12 cellular contexts compared by ENCODE assay signal in the genomic region with DNA sequence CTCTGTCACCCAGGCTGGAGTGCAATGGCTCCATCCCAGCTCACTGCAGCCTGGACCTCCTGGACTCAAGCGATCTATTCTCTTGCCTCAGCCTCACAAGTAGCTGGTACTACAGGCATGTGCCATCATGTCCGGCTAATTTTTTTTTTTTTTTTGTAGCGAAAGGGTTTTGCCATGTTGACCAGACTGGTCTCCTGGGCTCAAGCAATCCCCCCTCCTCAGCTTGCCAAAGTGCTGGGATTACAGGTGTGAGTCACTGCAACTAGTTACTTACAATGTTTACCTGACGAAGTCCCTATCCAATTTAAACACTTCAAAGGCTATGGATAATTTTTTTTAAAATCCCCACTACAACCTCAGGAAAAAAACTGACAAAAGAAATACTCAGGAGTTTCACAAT. TPM values are rescaled to one million over a fixed set of nuclear protein-coding genes. Genes with fewer than 3 reads are reported as not detected.
DNase-seq lines count a peak whose midpoint lies in the region; ATAC-seq and TF ChIP-seq lines count a peak whose summit lies in the region.
"Had no signal": no experiment of that assay in that cellular context is flagged by ENCODE, and none has a peak within 500 bp of the region (broad histone marks: within the 10 kb centered on the region; RNA-seq: fewer than 3 reads in every experiment).

No MANE protein-coding gene starts in this region.

- peaks cover 30 to 42% (median 32%) of the 10 kb centered on the region in 4 donors for H3K4me1 Mint-ChIP-seq in CD4-positive, CD25-positive, alpha-beta regulatory T cell
- peaks cover 54% of the 10 kb centered on the region for H3K4me1 Mint-ChIP-seq in activated T-helper 1 cell treated with anti-CD3 and anti-CD28 coated beads, Interleukin-12 subunit alpha, Interleukin-12 subunit beta, Interleukin-2, Interleukin-4 antibody, amounts not matched to agents 30 ng/mL and 10 ng/mL and 1 ng/mL, durations not matched to agents 14 hours and 24 hours and 36 hours (ENCODE audit: low read depth)

- TF ChIP-seq POLR2A in HCT116 (IDR thresholded peaks at IDR 0.05; ENCODE audit: borderline replicate concordance, extremely low read depth, insufficient read depth, insufficient read length), result no peak

- no peaks in the 10 kb centered on the region for H3K79me1 ChIP-seq in mesenchymal stem cell (replicated peaks; ENCODE audit: low read length, poor library complexity, severe bottlenecking)

- H4K91ac ChIP-seq in mesenchymal stem cell (ENCODE audit: low read length), result no peak overlapping the region

- DNase-seq in CD4-positive, CD25-positive, alpha-beta regulatory T cell, result no peak
- no peak for DNase-seq in HCT116 (ENCODE audit: low read depth, low spot score)
- no peak for DNase-seq in activated T-helper 1 cell treated with anti-CD3 and anti-CD28 coated beads, Interleukin-12 subunit alpha, Interleukin-12 subunit beta, Interleukin-2, Interleukin-4 antibody, amounts not matched to agents 30 ng/mL and 10 ng/mL and 1 ng/mL, durations not matched to agents 14 hours and 24 hours and 36 hours (ENCODE audit: low spot score)
- no peak for DNase-seq in mesenchymal stem cell
- no peak for DNase-seq in DMS153 treated with DMSO at 0.1 percent for 48 hours (lab: John Stamatoyannopoulos, UW; ENCODE audit: unreplicated experiment)
- DNase-seq in NCI-H146 (lab: John Stamatoyannopoulos, UW), result no peak
- DNase-seq in inferior parietal cortex (ENCODE audit: extremely low spot score), result no peak
- DNase-seq: head of caudate nucleus; NCI-H1417 treated with DMSO at 0.1 percent for 48 hours; stimulated activated CD4-positive, alpha-beta T cell treated with anti-CD3 and anti-CD28 coated beads, Interleukin-12 subunit alpha, Interleukin-12 subunit beta, amount 100 ng/mL, for 4 hours; stimulated activated naive CD4-positive, alpha-beta T cell treated with Interleukin-2 at 50 U/mL for 16 hours had no signal

- peak overlapping the region; percentile 20 to 98 (median 55) for H3K27ac Mint-ChIP-seq in CD4-positive, CD25-positive, alpha-beta regulatory T cell
- H3K27ac Mint-ChIP-seq in activated T-helper 1 cell treated with anti-CD3 and anti-CD28 coated beads, Interleukin-12 subunit alpha, Interleukin-12 subunit beta, Interleukin-2, Interleukin-4 antibody, amounts not matched to agents 30 ng/mL and 10 ng/mL and 1 ng/mL, durations not matched to agents 14 hours and 24 hours and 36 hours, result peak overlapping the region; percentile 98

- no peak overlapping the region for H3K14ac ChIP-seq in mesenchymal stem cell (ENCODE audit: low read length in 2 of 2)

- H3K27me3 Mint-ChIP-seq in CD4-positive, CD25-positive, alpha-beta regulatory T cell, result no peaks in the 10 kb centered on the region
- H3K27me3 Mint-ChIP-seq in activated T-helper 1 cell treated with anti-CD3 and anti-CD28 coated beads, Interleukin-12 subunit alpha, Interleukin-12 subunit beta, Interleukin-2, Interleukin-4 antibody, amounts not matched to agents 30 ng/mL and 10 ng/mL and 1 ng/mL, durations not matched to agents 14 hours and 24 hours and 36 hours (ENCODE audit: insufficient read depth), result no peaks in the 10 kb centered on the region

- peak overlapping the region; percentile 99 for H3K4me3 ChIP-seq in CD4-positive, CD25-positive, alpha-beta regulatory T cell (ENCODE audit: low read depth, low read length)
- peak overlapping the region; percentile 77 to 90 for H3K4me3 ChIP-seq in HCT116 (replicated peaks in 1 of 2; ENCODE audit: low read depth in 1 of 2, low read length in 2 of 2)
- H3K4me3 ChIP-seq in mesenchymal stem cell (ENCODE audit: insufficient read depth in 1 of 2, low read depth in 1 of 2, low read length in 2 of 2), result peak overlapping the region in 1 of 2 experiments; percentile 97

- TF ChIP-seq CTCF in HCT116 (IDR thresholded peaks at IDR 0.05 in 2 of 3, conservative IDR thresholded peaks at IDR 0.05 in 1 of 3; ENCODE audit: borderline replicate concordance in 1 of 3, insufficient read depth in 1 of 3, low read depth in 2 of 3, low read length in 2 of 3), result no peak

- no peak for TF ChIP-seq RAD21 in HCT116 (IDR thresholded peaks at IDR 0.05; ENCODE audit: low read depth)

- H3K27me3 ChIP-seq in CD4-positive, CD25-positive, alpha-beta regulatory T cell (ENCODE audit: control insufficient read depth, insufficient read depth, low read length), result no peaks in the 10 kb centered on the region
- H3K27me3 ChIP-seq in HCT116 (ENCODE audit: insufficient read depth, low read length) (no peaks in the 10 kb centered on the region), mesenchymal stem cell (ENCODE audit: control insufficient read depth in 1 of 2, insufficient read depth in 1 of 2, low read length in 2 of 2) (no peaks in the 10 kb centered on the region)

- H3K9me3 Mint-ChIP-seq in CD4-positive, CD25-positive, alpha-beta regulatory T cell, result peaks cover 0 to 3% (median 0%) of the 10 kb centered on the region in 7 donors
- H3K9me3 Mint-ChIP-seq in activated T-helper 1 cell treated with anti-CD3 and anti-CD28 coated beads, Interleukin-12 subunit alpha, Interleukin-12 subunit beta, Interleukin-2, Interleukin-4 antibody, amounts not matched to agents 30 ng/mL and 10 ng/mL and 1 ng/mL, durations not matched to agents 14 hours and 24 hours and 36 hours, result peaks cover 7% of the 10 kb centered on the region

- H3K79me2 ChIP-seq in HCT116 (ENCODE audit: insufficient read depth, low read length), result peaks cover 68% of the 10 kb centered on the region

- no peak overlapping the region for H3K23ac ChIP-seq in mesenchymal stem cell (ENCODE audit: low read length in 2 of 2)

- H3K4me1 ChIP-seq in CD4-positive, CD25-positive, alpha-beta regulatory T cell (ENCODE audit: control insufficient read depth, insufficient read depth, low read length, poor library complexity, severe bottlenecking), result peaks cover 22% of the 10 kb centered on the region
- H3K4me1 ChIP-seq in HCT116 (ENCODE audit: control insufficient read depth in 1 of 2, insufficient read depth in 2 of 2, low read length in 2 of 2) (peaks cover 19 to 32% of the 10 kb centered on the region in 2 experiments), mesenchymal stem cell (ENCODE audit: control insufficient read depth, insufficient read depth, low read depth, low read length) (peaks cover 2% of the 10 kb centered on the region)

- H2BK120ac ChIP-seq in mesenchymal stem cell (ENCODE audit: low read depth, low read length), result no peak overlapping the region

- peak overlapping the region; percentile 97 to 100 (median 98) for H3K4me3 Mint-ChIP-seq in CD4-positive, CD25-positive, alpha-beta regulatory T cell
- H3K4me3 Mint-ChIP-seq in activated T-helper 1 cell treated with anti-CD3 and anti-CD28 coated beads, Interleukin-12 subunit alpha, Interleukin-12 subunit beta, Interleukin-2, Interleukin-4 antibody, amounts not matched to agents 30 ng/mL and 10 ng/mL and 1 ng/mL, durations not matched to agents 14 hours and 24 hours and 36 hours, result peak overlapping the region; percentile 97

- H4K20me1 ChIP-seq in HCT116 (ENCODE audit: insufficient read depth), result no peaks in the 10 kb centered on the region

- POLR2A ChIA-PET in HCT116 (lab: Charles Lee), result no interaction called here

- H3K36me3 Mint-ChIP-seq in CD4-positive, CD25-positive, alpha-beta regulatory T cell, result peaks cover 8% of the 10 kb centered on the region
- peaks cover 28% of the 10 kb centered on the region for H3K36me3 Mint-ChIP-seq in activated T-helper 1 cell treated with anti-CD3 and anti-CD28 coated beads, Interleukin-12 subunit alpha, Interleukin-12 subunit beta, Interleukin-2, Interleukin-4 antibody, amounts not matched to agents 30 ng/mL and 10 ng/mL and 1 ng/mL, durations not matched to agents 14 hours and 24 hours and 36 hours (ENCODE audit: low read depth)

- intact Hi-C loops in HCT116 (cut with micrococcal nuclease), result loop anchor here (5.0 to 10.0 kb wide), 4 partner anchors 177 to 948 kb away; partner anchors contain the start of genes BBS10, CAPS2 and GLIPR1L1
- intact Hi-C loops in activated T-helper 1 cell treated with anti-CD3 and anti-CD28 coated beads, Interleukin-12 subunit alpha, Interleukin-12 subunit beta, Interleukin-2, Interleukin-4 antibody, amounts not matched to agents 30 ng/mL and 10 ng/mL and 1 ng/mL, durations not matched to agents 14 hours and 24 hours and 36 hours (cut with micrococcal nuclease), result loop anchor here (2.0 to 5.0 kb wide), 4 partner anchors 131 to 1049 kb away; partner anchors contain the start of gene OSBPL8

- H2BK5ac ChIP-seq in mesenchymal stem cell (ENCODE audit: low read depth, low read length, poor library complexity, severe bottlenecking), result no peak overlapping the region

- CTCF ChIA-PET in HCT116 (lab: Charles Lee), result no interaction called here

- RAD21 ChIA-PET in HCT116 (lab: Charles Lee; ENCODE audit: low non-redundant PET in 1 of 2, low total read pairs in 2 of 2, uncharacterized antibody in 2 of 2, unreplicated experiment in 2 of 2), result no interaction called here

- H3K9me2 ChIP-seq in HCT116 (ENCODE audit: insufficient read depth), result no peaks in the 10 kb centered on the region

- no peak overlapping the region for H3K18ac ChIP-seq in mesenchymal stem cell (ENCODE audit: low read depth in 1 of 2, low read length in 2 of 2)

- BruUV-seq in HCT116 (replicated peaks; lab: Mats Ljungman, UMichigan), result no TSS peak

- 68% methylated on average over 4 of the region's 4 CpGs for WGBS in mesenchymal stem cell

- peaks cover 21% of the 10 kb centered on the region for H3K36me3 ChIP-seq in CD4-positive, CD25-positive, alpha-beta regulatory T cell (ENCODE audit: control insufficient read depth, insufficient read depth, low read length)
- H3K36me3 ChIP-seq in HCT116 (ENCODE audit: control insufficient read depth in 1 of 2, insufficient read depth in 2 of 2, low read length in 2 of 2), result peaks cover 30 to 32% of the 10 kb centered on the region in 2 experiments
- peaks cover 0 to 22% of the 10 kb centered on the region in 2 experiments for H3K36me3 ChIP-seq in mesenchymal stem cell (ENCODE audit: control insufficient read depth in 1 of 2, insufficient read depth in 2 of 2, low read depth in 1 of 2, low read length in 2 of 2)

- H2AFZ ChIP-seq in HCT116 (ENCODE audit: low read depth, low read length, poor library complexity, severe bottlenecking) (no peak overlapping the region), mesenchymal stem cell (ENCODE audit: low read depth, low read length) (no peak overlapping the region)

- no peak overlapping the region for H2AK5ac ChIP-seq in mesenchymal stem cell (ENCODE audit: low read length, severe bottlenecking)

- peak overlapping the region; percentile 90 for H3K9ac ChIP-seq in HCT116 (ENCODE audit: low read length)
- peak overlapping the region; percentile 98 for H3K9ac ChIP-seq in mesenchymal stem cell (ENCODE audit: low read length)

- H3K27ac ChIP-seq in CD4-positive, CD25-positive, alpha-beta regulatory T cell (ENCODE audit: insufficient read depth, low read length, poor library complexity, severe bottlenecking), result peak overlapping the region; percentile 88
- H3K27ac ChIP-seq in HCT116 (ENCODE audit: low read depth, low read length), result peak overlapping the region; percentile 61
- no peak overlapping the region for H3K27ac ChIP-seq in mesenchymal stem cell (ENCODE audit: low read length, poor library complexity, severe bottlenecking)

- no peaks in the 10 kb centered on the region for H3K9me3 ChIP-seq in CD4-positive, CD25-positive, alpha-beta regulatory T cell (ENCODE audit: control insufficient read depth in 2 of 2, low read length in 2 of 2)
- H3K9me3 ChIP-seq in HCT116 (ENCODE audit: control insufficient read depth in 1 of 2, insufficient read depth in 1 of 2, low read depth in 1 of 2, low read length in 2 of 2), result no peaks in the 10 kb centered on the region
- no peaks in the 10 kb centered on the region for H3K9me3 ChIP-seq in mesenchymal stem cell (ENCODE audit: control insufficient read depth, low read length)

- H2BK12ac ChIP-seq in mesenchymal stem cell (ENCODE audit: low read length in 2 of 2), result no peak overlapping the region

- H3K4me2 ChIP-seq in HCT116 (ENCODE audit: low read length) (peak overlapping the region; percentile 87), mesenchymal stem cell (ENCODE audit: low read length, poor library complexity, severe bottlenecking) (peak overlapping the region; percentile 55)

- H2BK15ac ChIP-seq in mesenchymal stem cell (ENCODE audit: low read depth, poor library complexity, severe bottlenecking), result no peak overlapping the region

- H3K4ac ChIP-seq in mesenchymal stem cell (ENCODE audit: low read depth in 1 of 2, low read length in 2 of 2), result no peak overlapping the region

- ATAC-seq in CD4-positive, CD25-positive, alpha-beta regulatory T cell (ENCODE audit: low read depth in 2 of 2), result no peak
- no peak for ATAC-seq in HCT116
- no peak for ATAC-seq in HG02642 (IDR thresholded peaks at IDR 0.05; ENCODE audit: poor library complexity, unreplicated experiment)

- H4K8ac ChIP-seq in mesenchymal stem cell (ENCODE audit: low read length), result no peak overlapping the region

RNA-seq across cellular contexts. Expression of gene KRR1, which starts 1.8 kb away (rescaled TPM):
- total RNA-seq in CD4-positive, CD25-positive, alpha-beta regulatory T cell, result 113 TPM
- polyA plus RNA-seq in CD4-positive, CD25-positive, alpha-beta regulatory T cell, result 10 to 100 TPM; 47.9 to 70.2 (median 59.0) TPM
- total RNA-seq in HCT116 (2021; ENCODE audit: unreplicated experiment), result 192 TPM
- 64.7 and 79.9 TPM in 2 replicates for polyA plus RNA-seq in HCT116 (2012)
- total RNA-seq in activated T-helper 1 cell treated with anti-CD3 and anti-CD28 coated beads, Interleukin-12 subunit alpha, Interleukin-12 subunit beta, Interleukin-2, Interleukin-4 antibody, amounts not matched to agents 30 ng/mL and 10 ng/mL and 1 ng/mL, durations not matched to agents 14 hours and 24 hours and 36 hours, result 130 and 137 TPM in 2 replicates
- polyA plus RNA-seq in mesenchymal stem cell (2013, experiment 1 of 2), result 57.8 TPM
- polyA plus RNA-seq in mesenchymal stem cell (2013, experiment 2 of 2), result 61.2 TPM

RNA-seq across cellular contexts. Expression of gene GLIPR1, which starts 29.1 kb away (rescaled TPM):
- 91.4 TPM for total RNA-seq in CD4-positive, CD25-positive, alpha-beta regulatory T cell
- 100 to 1,000 TPM; 127 to 207 (median 173) TPM for polyA plus RNA-seq in CD4-positive, CD25-positive, alpha-beta regulatory T cell
- total RNA-seq in HCT116 (2021; ENCODE audit: unreplicated experiment), result 0.39 TPM
- polyA plus RNA-seq in HCT116 (2012), result 0.88 and 0.92 TPM in 2 replicates
- 7.3 and 7.6 TPM in 2 replicates for total RNA-seq in activated T-helper 1 cell treated with anti-CD3 and anti-CD28 coated beads, Interleukin-12 subunit alpha, Interleukin-12 subunit beta, Interleukin-2, Interleukin-4 antibody, amounts not matched to agents 30 ng/mL and 10 ng/mL and 1 ng/mL, durations not matched to agents 14 hours and 24 hours and 36 hours
- polyA plus RNA-seq in mesenchymal stem cell (2013, experiment 1 of 2), result 29.1 TPM
- polyA plus RNA-seq in mesenchymal stem cell (2013, experiment 2 of 2), result 31.3 TPM

Comparison
In these comparisons a context has a peak if more than half of its experiments do, and no peak if none do; other contexts are left out.
1. RNA of gene GLIPR1, which starts 29.1 kb away (total RNA-seq): 91.4 TPM in CD4-positive, CD25-positive, alpha-beta regulatory T cell (single experiment); 7.3 to 7.6 TPM in activated T-helper 1 cell treated with anti-CD3 and anti-CD28 coated beads, Interleukin-12 subunit alpha, Interleukin-12 subunit beta, Interleukin-2, Interleukin-4 antibody, amounts not matched to agents 30 ng/mL and 10 ng/mL and 1 ng/mL, durations not matched to agents 14 hours and 24 hours and 36 hours and 0.39 TPM in HCT116 (single experiment); every median in the first group is over 10 times any median in the second.